In genomic region chr2:19949071-19949470, GRCh38 we compare ENCODE assay signal across 22 cellular contexts. TPM values are rescaled to one million over a fixed set of nuclear protein-coding genes. Genes with fewer than 3 reads are reported as not detected.
DNase-seq lines count a peak whose midpoint lies in the region; ATAC-seq and TF ChIP-seq lines count a peak whose summit lies in the region.
"Had no signal": no experiment of that assay in that cellular context is flagged by ENCODE, and none has a peak within 500 bp of the region (broad histone marks: within the 10 kb centered on the region; RNA-seq: fewer than 3 reads in every experiment).

No MANE protein-coding gene starts in this region.

- peak; percentile 65 for DNase-seq in EH (ENCODE audit: low read depth)
- peak; percentile 5 for DNase-seq in SK-N-MC (ENCODE audit: low read depth, low spot score)
- DNase-seq in dermis blood vessel endothelial cell, result peak; percentile 49
- DNase-seq in osteocyte (ENCODE audit: extremely low spot score, unreplicated experiment), result no peak
- DNase-seq in sigmoid colon, result no peak
- DNase-seq in DMS114 treated with DMSO at 0.1 percent for 48 hours (lab: John Stamatoyannopoulos, UW; ENCODE audit: unreplicated experiment), result no peak
- DNase-seq: activated CD4-positive, CD25-positive, alpha-beta regulatory T cell; activated CD8-positive, alpha-beta T cell treated with anti-CD3 and anti-CD28 coated beads for 36 hours; activated naive CD4-positive, alpha-beta T cell treated with Interleukin-2 at 50 U/mL for 16 hours; activated T-cell treated with anti-CD3 and anti-CD28 coated beads, Interleukin-2, amount 50 U/mL, for 24 hours; anterior cingulate cortex; colonic mucosa; COR-L47; naive B cell; NCI-H1105 treated with DMSO at 0.1 percent for 48 hours; NCI-H524 treated with DMSO at 0.1 percent for 48 hours; occipital lobe; right cardiac atrium had no signal

- H3K9me3 ChIP-seq in SK-N-MC (ENCODE audit: low read depth, low read length) (no peaks in the 10 kb centered on the region), sigmoid colon (no peaks in the 10 kb centered on the region)
- H3K9me3 ChIP-seq: colonic mucosa, suprapubic skin had no signal

- peaks cover 20% of the 10 kb centered on the region for H3K36me3 ChIP-seq in SK-N-MC (ENCODE audit: insufficient read depth, low read length)
- peaks cover 0 to 18% (median 0%) of the 10 kb centered on the region in 4 donors for H3K36me3 ChIP-seq in sigmoid colon
- H3K36me3 ChIP-seq: colonic mucosa had no signal

- TF ChIP-seq CTCF in osteocyte (IDR thresholded peaks at IDR 0.05) (no peak), sigmoid colon (IDR thresholded peaks at IDR 0.05) (no peak)

- intact Hi-C loops in sigmoid colon (cut with DNase I), result no loop called here

- no peaks in the 10 kb centered on the region for H3K9me3 Mint-ChIP-seq in osteocyte (ENCODE audit: unreplicated experiment)
- H3K9me3 Mint-ChIP-seq: activated CD8-positive, alpha-beta T cell treated with anti-CD3 and anti-CD28 coated beads for 36 hours; activated T-cell treated with anti-CD3 and anti-CD28 coated beads, Interleukin-2, amount 50 U/mL, for 24 hours; memory B cell; naive B cell had no signal

- TF ChIP-seq EP300 in sigmoid colon (IDR thresholded peaks at IDR 0.05), result no peak

- no peak overlapping the region for H3K4me3 Mint-ChIP-seq in osteocyte (ENCODE audit: unreplicated experiment)
- H3K4me3 Mint-ChIP-seq: activated CD8-positive, alpha-beta T cell treated with anti-CD3 and anti-CD28 coated beads for 36 hours; activated T-cell treated with anti-CD3 and anti-CD28 coated beads, Interleukin-2, amount 50 U/mL, for 24 hours; memory B cell; naive B cell had no signal

- peaks cover 0 to 12% (median 4%) of the 10 kb centered on the region in 4 donors for H3K4me1 ChIP-seq in sigmoid colon
- H3K4me1 ChIP-seq: colonic mucosa, suprapubic skin had no signal

- ATAC-seq in HG02852 (IDR thresholded peaks at IDR 0.05; ENCODE audit: unreplicated experiment), result no peak
- ATAC-seq: activated CD8-positive, alpha-beta T cell treated with anti-CD3 and anti-CD28 coated beads for 36 hours; right cardiac atrium had no signal

- peak overlapping the region; percentile 70 for H3K27ac Mint-ChIP-seq in osteocyte (ENCODE audit: unreplicated experiment)
- H3K27ac Mint-ChIP-seq: activated CD8-positive, alpha-beta T cell treated with anti-CD3 and anti-CD28 coated beads for 36 hours; activated T-cell treated with anti-CD3 and anti-CD28 coated beads, Interleukin-2, amount 50 U/mL, for 24 hours; memory B cell; naive B cell had no signal

- TF ChIP-seq POLR2A in sigmoid colon (IDR thresholded peaks at IDR 0.05), result no peak

- H3K27ac ChIP-seq in SK-N-MC (peak overlapping the region; percentile 27; the same call in 1 of the 2 replicates), sigmoid colon (no peak overlapping the region)
- H3K27ac ChIP-seq: colonic mucosa, RWPE1, suprapubic skin had no signal

- peaks cover 19% of the 10 kb centered on the region for H3K36me3 Mint-ChIP-seq in osteocyte (ENCODE audit: unreplicated experiment)

- H3K4me1 Mint-ChIP-seq in osteocyte (ENCODE audit: unreplicated experiment), result peaks cover 25% of the 10 kb centered on the region
- H3K4me1 Mint-ChIP-seq: memory B cell, naive B cell had no signal

- H3K4me3 ChIP-seq in SK-N-MC (peak overlapping the region; percentile 18; the same call in 1 of the 2 replicates), sigmoid colon (no peak overlapping the region)
- H3K4me3 ChIP-seq: colonic mucosa, suprapubic skin had no signal

- H3K27me3 Mint-ChIP-seq in osteocyte (ENCODE audit: unreplicated experiment), result no peaks in the 10 kb centered on the region
- H3K27me3 Mint-ChIP-seq: activated CD8-positive, alpha-beta T cell treated with anti-CD3 and anti-CD28 coated beads for 36 hours; activated T-cell treated with anti-CD3 and anti-CD28 coated beads, Interleukin-2, amount 50 U/mL, for 24 hours; memory B cell; naive B cell had no signal

- H3K27me3 ChIP-seq in sigmoid colon, result no peaks in the 10 kb centered on the region
- H3K27me3 ChIP-seq: colonic mucosa, suprapubic skin had no signal

- no peak overlapping the region for H3K9ac ChIP-seq in SK-N-MC (ENCODE audit: insufficient read length)

RNA-seq across cellular contexts. Expression of gene WDR35, which starts 40.8 kb away (rescaled TPM):
- total RNA-seq in dermis blood vessel endothelial cell, result 8.7 and 10.5 TPM in 2 replicates
- 11.0 and 11.4 TPM in 2 replicates for total RNA-seq in osteocyte
- total RNA-seq in sigmoid colon, result 10 to 100 TPM in 3 of 4 donors, 1 to 10 TPM in 1; 7.2 to 15.5 (median 11.9) TPM
- 1 to 10 TPM in 1 of 3 donors, under 1 TPM in 2; 0.46 to 2.2 (median 0.60) TPM for polyA plus RNA-seq in sigmoid colon

RNA-seq across cellular contexts. Expression of gene TTC32, which starts 47.3 kb away (rescaled TPM):
- total RNA-seq in dermis blood vessel endothelial cell, result 8.1 and 9.4 TPM in 2 replicates
- 13.1 and 16.1 TPM in 2 replicates for total RNA-seq in osteocyte
- 10 to 100 TPM in 3 of 4 donors, 1 to 10 TPM in 1; 7.3 to 20.5 (median 12.8) TPM for total RNA-seq in sigmoid colon
- polyA plus RNA-seq in sigmoid colon, result 10 to 100 TPM; 11.1 to 21.6 (median 16.2) TPM

Comparison
In these comparisons a context has a peak if more than half of its experiments do, and no peak if none do; other contexts are left out.
1. DNase-seq: peak in EH (single experiment), SK-N-MC (single experiment) and dermis blood vessel endothelial cell (single experiment); none in osteocyte (single experiment), sigmoid colon (single experiment) and DMS114 treated with DMSO at 0.1 percent for 48 hours (single experiment).